In the genomic region with DNA sequence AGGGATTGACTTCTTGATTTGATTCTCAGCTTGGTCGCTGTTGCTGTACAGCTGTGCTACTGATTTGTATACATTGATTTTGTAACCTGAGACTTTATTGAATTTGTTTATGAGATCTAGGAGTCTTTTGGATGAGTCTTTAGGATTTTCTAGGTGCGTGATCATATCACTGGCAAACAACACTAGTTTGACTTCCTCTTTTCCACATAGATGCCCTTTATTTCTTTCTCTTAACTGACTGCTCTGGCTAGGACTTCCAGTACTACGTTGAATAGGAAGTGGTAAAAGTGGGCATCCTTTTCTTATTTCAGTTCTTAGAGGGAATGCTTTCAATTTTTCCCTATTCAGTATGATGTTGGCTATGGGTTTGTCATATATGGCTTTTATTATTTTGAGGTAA, we compare ENCODE assay signal across 25 cellular contexts.
"Had no signal": no experiment of that assay in that cellular context is flagged by ENCODE, and none has a peak within 500 bp of the region (broad histone marks: within the 10 kb centered on the region; RNA-seq: fewer than 3 reads in every experiment).

No MANE protein-coding gene starts in this region.

- H3K4me3 ChIP-seq: breast epithelium, colonic mucosa, Peyer's patch, SJSA1 had no signal

- ATAC-seq: activated CD8-positive, alpha-beta T cell treated with anti-CD3 and anti-CD28 coated beads, Interleukin-2, amount 10 ng/mL, durations not matched to agents 7 days and 5 days; SK-N-SH treated with all-trans-retinoic acid at 6 μM for 48 hours had no signal

- DNase-seq: activated CD4-positive, alpha-beta T cell treated with anti-CD3 and anti-CD28 coated beads for 48 hours; activated CD4-positive, alpha-beta T cell treated with anti-CD3 and anti-CD28 coated beads, Interleukin-2, amount 50 U/mL, for 4 hours; activated CD4-positive, CD25-positive, alpha-beta regulatory T cell treated with anti-CD3 and anti-CD28 coated beads, Interleukin-2, amount 50 U/mL, for 72 hours; activated CD8-positive, alpha-beta T cell treated with anti-CD3 and anti-CD28 coated beads, Interleukin-2, amount 10 ng/mL, durations not matched to agents 7 days and 5 days; activated effector memory CD4-positive, alpha-beta T cell treated with Interleukin-2 at 50 U/mL for 16 hours; activated naive CD4-positive, alpha-beta T cell; activated T-cell treated with anti-CD3 and anti-CD28 coated beads, Interleukin-2, amount 50 U/mL, for 24 hours; aorta; caudate nucleus; colonic mucosa; MM.1S; NCI-H1092; NCI-H1436; NCI-H1694 treated with DMSO at 0.1 percent for 48 hours; NCI-H2029 treated with DMSO at 0.1 percent for 48 hours; NCI-H2227 treated with DMSO at 0.1 percent for 48 hours; NCI-H446 treated with DMSO at 0.1 percent for 48 hours; NCI-H524 treated with DMSO at 0.1 percent for 48 hours; NCI-H82; Peyer's patch; SHP77; T-helper 9 cell had no signal
